ENCODE assay signal across 15 cellular contexts in genomic region chr5:82388186-82388585, GRCh38.
DNase-seq lines count a peak whose midpoint lies in the region; ATAC-seq, FAIRE-seq and TF ChIP-seq lines count a peak whose summit lies in the region.
"Had no signal": no experiment of that assay in that cellular context is flagged by ENCODE, and none has a peak within 500 bp of the region (broad histone marks: within the 10 kb centered on the region; RNA-seq: fewer than 3 reads in every experiment).

No MANE protein-coding gene starts in this region.

- DNase-seq in A549 (ENCODE audit: low read depth in 1 of 2, low spot score in 1 of 2): no peak
- DNase-seq in GM03348 (ENCODE audit: low spot score): peak; percentile 76
- no peak for DNase-seq in ascending aorta (ENCODE audit: low spot score in 2 of 2)
- DNase-seq in left lung: no peak
- no peak for DNase-seq in NAMALWA (ENCODE audit: low spot score)
- no peak for DNase-seq in Karpas-422
- DNase-seq in activated CD8-positive, alpha-beta memory T cell treated with anti-CD3 and anti-CD28 coated beads for 24 hours: no peak
- no peak for DNase-seq in activated T-cell treated with anti-CD3 and anti-CD28 coated beads, Interleukin-2, amount 50 U/mL, for 48 hours
- DNase-seq: activated naive CD8-positive, alpha-beta T cell treated with anti-CD3 and anti-CD28 coated beads, Interleukin-2, amount 10 ng/mL, durations not matched to agents 7 days and 5 days; GOT3; NCI-H2171; thyroid gland had no signal

- H3K79me2 ChIP-seq in Karpas-422 (ENCODE audit: low read length): no peaks in the 10 kb centered on the region

- POLR2A ChIA-PET in A549 (lab: Yijun Ruan, JAX): interaction anchor here (1.3 to 2.1 kb wide), 2 partner anchors 31 to 248 kb away, joined by 3 to 10 read pairs; no protein-coding TSS in a partner anchor

- H3K9me3 ChIP-seq in A549 (0 out of 3 replicates have a peak, but pooled peaks cover 2% of the 10 kb centered on the region), ascending aorta (no peaks in the 10 kb centered on the region), left lung (no peaks in the 10 kb centered on the region), Karpas-422 (ENCODE audit: low read length) (no peaks in the 10 kb centered on the region)
- H3K9me3 ChIP-seq: BLaER1, thyroid gland had no signal

- 77% methylated on average over 6 of the region's 6 CpGs for WGBS in A549 (ENCODE audit: missing lambda C conversion rate)

- H3K9me2 ChIP-seq in Karpas-422 (replicated peaks; ENCODE audit: insufficient read depth, low read length): no peaks in the 10 kb centered on the region

- intact Hi-C loops in ascending aorta (cut with DNase I): no loop called here
- intact Hi-C loops in left lung (cut with DNase I): no loop called here

- H2AFZ ChIP-seq in Karpas-422 (ENCODE audit: low read length): no peak overlapping the region

- FAIRE-seq in A549 (lab: Jason Lieb, UNC): no peak
- FAIRE-seq: G401.6 had no signal

- peak overlapping the region; percentile 56 for H3K4me2 ChIP-seq in A549
- no peak overlapping the region for H3K4me2 ChIP-seq in Karpas-422 (ENCODE audit: low read depth, low read length, poor library complexity, severe bottlenecking)
- H3K4me2 ChIP-seq: BLaER1 had no signal

- ATAC-seq in A549 (no peak), left lung (peak; percentile 28)

- peak overlapping the region; percentile 66 to 81 for H3K27ac ChIP-seq in A549
- H3K27ac ChIP-seq in ascending aorta: peak overlapping the region; percentile 81 to 83
- no peak overlapping the region for H3K27ac ChIP-seq in left lung
- no peak overlapping the region for H3K27ac ChIP-seq in Karpas-422 (ENCODE audit: low read length)
- H3K27ac ChIP-seq: BLaER1, thyroid gland, VCaP had no signal

- no peak for TF ChIP-seq POLR2A in A549 (IDR thresholded peaks at IDR 0.05; ENCODE audit: low read length)

- no peaks in the 10 kb centered on the region for H4K20me1 ChIP-seq in Karpas-422 (ENCODE audit: insufficient read depth, low read depth, low read length)
- H4K20me1 ChIP-seq: BLaER1 had no signal

- no peak for TF ChIP-seq EP300 in A549 (IDR thresholded peaks at IDR 0.05)

- H3K4me3 ChIP-seq in A549 (no peak overlapping the region), ascending aorta (no peak overlapping the region), left lung (no peak overlapping the region), Karpas-422 (ENCODE audit: low read length) (no peak overlapping the region)
- H3K4me3 ChIP-seq: BLaER1, thyroid gland had no signal

- H3K36me3 ChIP-seq in ascending aorta (no peaks in the 10 kb centered on the region), left lung (no peaks in the 10 kb centered on the region), Karpas-422 (ENCODE audit: insufficient read depth, low read length) (no peaks in the 10 kb centered on the region)
- H3K36me3 ChIP-seq: BLaER1, thyroid gland had no signal

- no peak for TF ChIP-seq CTCF in A549 (IDR thresholded peaks at IDR 0.05)
- TF ChIP-seq CTCF in ascending aorta (IDR thresholded peaks at IDR 0.05): no peak
- no peak for TF ChIP-seq CTCF in left lung (IDR thresholded peaks at IDR 0.05)

- TF ChIP-seq RAD21 in A549 (conservative IDR thresholded peaks at IDR 0.05 in 1 of 2, IDR thresholded peaks at IDR 0.05 in 1 of 2): no peak

- H3K27me3 ChIP-seq in ascending aorta (no peaks in the 10 kb centered on the region), left lung (no peaks in the 10 kb centered on the region), Karpas-422 (ENCODE audit: low read length) (no peaks in the 10 kb centered on the region)
- H3K27me3 ChIP-seq: BLaER1, thyroid gland had no signal

- H3K4me1 ChIP-seq in A549 (peaks cover 30% of the 10 kb centered on the region), ascending aorta (peaks cover 0 to 6% of the 10 kb centered on the region in 2 donors), left lung (peaks cover 0 to 5% of the 10 kb centered on the region in 2 donors), Karpas-422 (ENCODE audit: low read length) (no peaks in the 10 kb centered on the region)
- H3K4me1 ChIP-seq: BLaER1, thyroid gland had no signal

- CTCF ChIA-PET in A549 (lab: Yijun Ruan, JAX): interaction anchor here (0.6 to 3.1 kb wide), 4 partner anchors 24 to 36 kb away, joined by 3 to 15 read pairs (median 8); no protein-coding TSS in a partner anchor

- no peak overlapping the region for H3K9ac ChIP-seq in Karpas-422 (ENCODE audit: low read length)
- H3K9ac ChIP-seq: BLaER1 had no signal

TF ChIP-seq in A549, 52 proteins besides CTCF, POLR2A, EP300 and RAD21:
- no peak for TF ChIP-seq NFE2L2 (conservative IDR thresholded peaks at IDR 0.05; ENCODE audit: low read length)
- no peak for TF ChIP-seq PBX3 (IDR thresholded peaks at IDR 0.05)
- no peak for TF ChIP-seq BCL3 (IDR thresholded peaks at IDR 0.05)
- no peak for TF ChIP-seq MAFK (IDR thresholded peaks at IDR 0.05; ENCODE audit: partially characterized antibody)
- TF ChIP-seq CBX2 (IDR thresholded peaks at IDR 0.05; ENCODE audit: borderline replicate concordance, low read depth): no peak
- no peak for TF ChIP-seq HOXA7 (CRISPR knock-in tag; IDR thresholded peaks at IDR 0.05)
- TF ChIP-seq TFCP2L1 (CRISPR knock-in tag; IDR thresholded peaks at IDR 0.05): no peak
- TF ChIP-seq REST (IDR thresholded peaks at IDR 0.05): no peak
- TF ChIP-seq POLR2AphosphoS2 (conservative IDR thresholded peaks at IDR 0.05; ENCODE audit: low read length): no peak
- TF ChIP-seq ZNF302 (CRISPR knock-in tag; IDR thresholded peaks at IDR 0.05): no peak
- no peak for TF ChIP-seq MAX (IDR thresholded peaks at IDR 0.05)
- no peak for TF ChIP-seq GATA3 (IDR thresholded peaks at IDR 0.05; ENCODE audit: borderline replicate concordance)
- no peak for TF ChIP-seq CBX8 (IDR thresholded peaks at IDR 0.05)
- no peak for TF ChIP-seq FOSB (CRISPR knock-in tag; IDR thresholded peaks at IDR 0.05)
- no peak for TF ChIP-seq EHMT2 (IDR thresholded peaks at IDR 0.05; ENCODE audit: low read depth)
- no peak for TF ChIP-seq RCOR1 (IDR thresholded peaks at IDR 0.05; ENCODE audit: low read depth, low read length)
- no peak for TF ChIP-seq NPAS2 (CRISPR knock-in tag; IDR thresholded peaks at IDR 0.05; ENCODE audit: borderline replicate concordance)

Comparison
In these comparisons a context has a peak if more than half of its experiments do, and no peak if none do; other contexts are left out.
1. H3K27ac ChIP-seq: peak in A549 (2 of 2) and ascending aorta (2 of 2); none in left lung (0 of 2) and Karpas-422 (single experiment).